In the genomic region with DNA sequence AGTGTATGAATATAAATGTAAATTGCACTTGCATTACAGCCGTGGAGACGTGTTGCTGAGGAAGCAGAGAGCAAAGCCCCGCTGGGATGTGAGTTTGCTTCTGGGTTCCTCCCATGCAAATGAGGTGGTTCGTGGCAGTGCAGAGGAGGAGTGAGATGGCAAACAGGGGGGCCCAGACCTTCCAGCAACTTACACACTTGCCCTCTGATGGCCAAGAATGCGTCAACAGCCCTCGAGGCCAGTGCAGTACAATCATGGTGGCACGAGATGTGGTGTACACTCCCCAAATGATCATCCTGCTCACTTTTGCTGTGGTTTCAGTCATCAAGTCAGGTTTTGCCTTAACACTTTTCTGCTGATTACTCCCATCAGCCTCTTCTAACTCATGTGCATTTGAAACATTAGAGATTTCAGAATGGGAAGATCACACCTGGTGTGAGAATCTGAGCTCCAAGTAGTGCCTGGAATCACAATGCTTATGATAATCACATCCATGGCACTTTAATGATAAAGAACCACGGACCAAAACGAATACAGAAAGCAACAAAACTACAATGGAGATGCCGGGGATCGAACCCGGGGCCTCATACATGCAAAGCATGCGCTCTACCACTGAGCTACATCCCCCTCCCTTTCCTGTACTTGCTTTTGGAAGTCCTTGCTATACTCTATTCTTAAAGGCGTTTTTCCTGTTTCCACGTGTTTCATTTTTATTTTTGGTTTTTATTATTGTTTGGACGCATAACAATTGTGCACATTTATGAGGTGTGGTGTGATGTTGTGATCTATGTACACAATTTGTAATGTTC, we compare ENCODE assay signal across 8 cellular contexts. TPM values are rescaled to one million over a fixed set of nuclear protein-coding genes. Genes with fewer than 3 reads are reported as not detected.
DNase-seq lines count a peak whose midpoint lies in the region; ATAC-seq and TF ChIP-seq lines count a peak whose summit lies in the region.

No MANE protein-coding gene starts in this region.

- peak; percentile 10 to 13 for ATAC-seq in CD4-positive, CD25-positive, alpha-beta regulatory T cell (ENCODE audit: low read depth in 2 of 2)
- ATAC-seq in GM21381 (IDR thresholded peaks at IDR 0.05; ENCODE audit: unreplicated experiment) = peak; percentile 38

- H3K4me1 Mint-ChIP-seq in CD4-positive, CD25-positive, alpha-beta regulatory T cell = peaks cover 33 to 69% (median 52%) of the 10 kb centered on the region in 4 donors
- H3K4me1 Mint-ChIP-seq in osteocyte (ENCODE audit: unreplicated experiment) = peaks cover 65% of the 10 kb centered on the region

- H3K36me3 ChIP-seq in CD4-positive, CD25-positive, alpha-beta regulatory T cell (ENCODE audit: control insufficient read depth, insufficient read depth, low read length) = no peaks in the 10 kb centered on the region
- no peaks in the 10 kb centered on the region for H3K36me3 ChIP-seq in HUES48 (ENCODE audit: control insufficient read depth, insufficient read depth, low read length)

- H3K27me3 ChIP-seq in CD4-positive, CD25-positive, alpha-beta regulatory T cell (ENCODE audit: control insufficient read depth, insufficient read depth, low read length) = no peaks in the 10 kb centered on the region
- H3K27me3 ChIP-seq in HUES48 (ENCODE audit: control insufficient read depth, insufficient read depth, low read length) = no peaks in the 10 kb centered on the region

- H3K4me3 ChIP-seq in CD4-positive, CD25-positive, alpha-beta regulatory T cell (ENCODE audit: low read depth, low read length) = peak overlapping the region; percentile 76
- peak overlapping the region; percentile 51 for H3K4me3 ChIP-seq in HUES48 (ENCODE audit: low read depth, low read length)
- H3K4me3 ChIP-seq in fibroblast of mammary gland (ENCODE audit: control insufficient read depth, low read depth, low read length) = peak overlapping the region; percentile 59

- no peak for TF ChIP-seq CTCF in fibroblast of mammary gland (conservative IDR thresholded peaks at IDR 0.05; ENCODE audit: control insufficient read depth, insufficient read depth, low read depth, low read length)
- no peak for TF ChIP-seq CTCF in osteocyte (IDR thresholded peaks at IDR 0.05)

- no peaks in the 10 kb centered on the region for H3K9me3 Mint-ChIP-seq in CD4-positive, CD25-positive, alpha-beta regulatory T cell
- H3K9me3 Mint-ChIP-seq in osteocyte (ENCODE audit: unreplicated experiment) = no peaks in the 10 kb centered on the region

- H3K9me3 ChIP-seq in CD4-positive, CD25-positive, alpha-beta regulatory T cell (ENCODE audit: control insufficient read depth in 2 of 2, low read length in 2 of 2) = no peaks in the 10 kb centered on the region
- H3K9me3 ChIP-seq in HUES48 (ENCODE audit: control insufficient read depth, insufficient read depth, low read length) = no peaks in the 10 kb centered on the region

- peaks cover 20% of the 10 kb centered on the region for H3K27me3 Mint-ChIP-seq in CD4-positive, CD25-positive, alpha-beta regulatory T cell
- no peaks in the 10 kb centered on the region for H3K27me3 Mint-ChIP-seq in osteocyte (ENCODE audit: unreplicated experiment)

- peak; percentile 51 to 87 (median 73) for DNase-seq in CD4-positive, CD25-positive, alpha-beta regulatory T cell
- DNase-seq in activated CD8-positive, alpha-beta memory T cell treated with anti-CD3 and anti-CD28 coated beads, Interleukin-2, amount 50 U/mL, for 4 hours = peak; percentile 61
- peak; percentile 68 for DNase-seq in fibroblast of mammary gland (ENCODE audit: low read depth)
- DNase-seq in osteocyte (ENCODE audit: extremely low spot score, unreplicated experiment) = no peak
- DNase-seq in NCI-H2227 treated with DMSO at 0.1 percent for 48 hours (lab: John Stamatoyannopoulos, UW) = no peak
- DNase-seq in NCI-H128 (lab: John Stamatoyannopoulos, UW; ENCODE audit: unreplicated experiment) = no peak

- H3K9ac ChIP-seq in HUES48 (ENCODE audit: low read depth, low read length) = peak overlapping the region; percentile 16; the same call in 1 of the 2 replicates

- peaks cover 59% of the 10 kb centered on the region for H3K4me1 ChIP-seq in CD4-positive, CD25-positive, alpha-beta regulatory T cell (ENCODE audit: control insufficient read depth, insufficient read depth, low read length, poor library complexity, severe bottlenecking)
- peaks cover 50% of the 10 kb centered on the region for H3K4me1 ChIP-seq in HUES48 (ENCODE audit: control insufficient read depth, insufficient read depth, low read length)

- H3K36me3 Mint-ChIP-seq in CD4-positive, CD25-positive, alpha-beta regulatory T cell = no peaks in the 10 kb centered on the region
- no peaks in the 10 kb centered on the region for H3K36me3 Mint-ChIP-seq in osteocyte (ENCODE audit: unreplicated experiment)

- peak overlapping the region; percentile 84 to 99 (median 89) for H3K4me3 Mint-ChIP-seq in CD4-positive, CD25-positive, alpha-beta regulatory T cell
- peak overlapping the region; percentile 48 for H3K4me3 Mint-ChIP-seq in osteocyte (ENCODE audit: unreplicated experiment)

- H3K27ac Mint-ChIP-seq in CD4-positive, CD25-positive, alpha-beta regulatory T cell = peak overlapping the region; percentile 98 to 100 (median 99)
- H3K27ac Mint-ChIP-seq in osteocyte (ENCODE audit: unreplicated experiment) = peak overlapping the region; percentile 84

- peak overlapping the region; percentile 99 for H3K27ac ChIP-seq in CD4-positive, CD25-positive, alpha-beta regulatory T cell (ENCODE audit: insufficient read depth, low read length, poor library complexity, severe bottlenecking)
- peak overlapping the region; percentile 90 for H3K27ac ChIP-seq in HUES48 (ENCODE audit: low read depth, low read length)

RNA-seq across cellular contexts. Expression of a gene that starts 7.0 kb away (rescaled TPM):
- total RNA-seq in CD4-positive, CD25-positive, alpha-beta regulatory T cell = 2,012 TPM
- polyA plus RNA-seq in CD4-positive, CD25-positive, alpha-beta regulatory T cell = 1,000 to 10,000 TPM; 1,179 to 1,557 (median 1,450) TPM
- 1,249 and 1,279 TPM in 2 replicates for total RNA-seq in osteocyte

RNA-seq across cellular contexts. Expression of a gene that starts 57.7 kb away (rescaled TPM):
- total RNA-seq in CD4-positive, CD25-positive, alpha-beta regulatory T cell = 1.2 TPM
- under 1 TPM; 0.52 to 0.81 (median 0.69) TPM for polyA plus RNA-seq in CD4-positive, CD25-positive, alpha-beta regulatory T cell
- total RNA-seq in osteocyte = 27.1 and 28.2 TPM in 2 replicates

Comparison
In these comparisons a context has a peak if more than half of its experiments do, and no peak if none do; other contexts are left out.
1. DNase-seq: peak in CD4-positive, CD25-positive, alpha-beta regulatory T cell (3 of 3), activated CD8-positive, alpha-beta memory T cell treated with anti-CD3 and anti-CD28 coated beads, Interleukin-2, amount 50 U/mL, for 4 hours (single experiment) and fibroblast of mammary gland (single experiment); none in osteocyte (single experiment), NCI-H2227 treated with DMSO at 0.1 percent for 48 hours (single experiment) and NCI-H128 (single experiment).
2. RNA of a gene that starts 57.7 kb away (total RNA-seq): 27.1 to 28.2 TPM in osteocyte; 1.2 TPM in CD4-positive, CD25-positive, alpha-beta regulatory T cell (single experiment); every median in the first group is over 10 times any median in the second.
3. Peak in every context shown above with its lines, with median percentiles within 50 percentile points of each other: H3K4me3 ChIP-seq.